Comparison of ENCODE assay signal across 15 cellular contexts in genomic region chr3:155185623-155186022, GRCh38.
A peak's percentile ranks its signal among the peaks of the same experiment; 100 is the strongest.
DNase-seq lines count a peak whose midpoint lies in the region; ATAC-seq and TF ChIP-seq lines count a peak whose summit lies in the region.
"Had no signal": no experiment of that assay in that cellular context is flagged by ENCODE, and none has a peak within 500 bp of the region (broad histone marks: within the 10 kb centered on the region; RNA-seq: fewer than 3 reads in every experiment).

No MANE protein-coding gene starts in this region.

- no peak overlapping the region for H4K5ac ChIP-seq in H9 (ENCODE audit: insufficient read length, low read depth, low read length)

- H3K36me3 ChIP-seq in upper lobe of right lung (no peaks in the 10 kb centered on the region), vagina (no peaks in the 10 kb centered on the region)
- H3K36me3 ChIP-seq: cardiac muscle cell, right lobe of liver, thoracic aorta had no signal

- H3K4me3 ChIP-seq in fibroblast of villous mesenchyme (ENCODE audit: low read depth, low read length) (no peak overlapping the region), upper lobe of right lung (no peak overlapping the region), vagina (no peak overlapping the region)
- H3K4me3 ChIP-seq: cardiac muscle cell, GM12878, right lobe of liver, thoracic aorta had no signal

- no peaks in the 10 kb centered on the region for H3K27me3 Mint-ChIP-seq in H9 (ENCODE audit: low read depth)
- no peaks in the 10 kb centered on the region for H3K27me3 Mint-ChIP-seq in WTC11 (ENCODE audit: low read depth)
- H3K27me3 Mint-ChIP-seq: IgD-negative memory B cell had no signal

- no peak overlapping the region for H2BK15ac ChIP-seq in H9 (ENCODE audit: low read depth, low read length)

- ATAC-seq in WTC11 (peak; percentile 83), upper lobe of right lung (peak; percentile 15), HG03135 (IDR thresholded peaks at IDR 0.05; ENCODE audit: unreplicated experiment) (no peak), GM18867 (IDR thresholded peaks at IDR 0.05; ENCODE audit: unreplicated experiment) (no peak), GM19467 (IDR thresholded peaks at IDR 0.05; ENCODE audit: unreplicated experiment) (no peak)
- ATAC-seq: GM12878 had no signal

- H3K4me1 Mint-ChIP-seq in H9 (peaks cover 11 to 14% of the 10 kb centered on the region in 2 experiments), WTC11 (peaks cover 11% of the 10 kb centered on the region)

- no peak overlapping the region for H2AK5ac ChIP-seq in H9 (ENCODE audit: insufficient read length, low read length)

- H3K9me3 Mint-ChIP-seq in H9 (no peaks in the 10 kb centered on the region), WTC11 (no peaks in the 10 kb centered on the region)

- no peak overlapping the region for H4K91ac ChIP-seq in H9 (ENCODE audit: insufficient read length, low read depth, low read length)

- H3K23ac ChIP-seq in H9 (ENCODE audit: insufficient read length, low read depth, low read length), result no peak overlapping the region

- TF ChIP-seq POLR2A in vagina (IDR thresholded peaks at IDR 0.05), result no peak

- H3K4ac ChIP-seq in H9 (ENCODE audit: low read depth, low read length), result no peak overlapping the region

- peak overlapping the region in 2 of 3 experiments; percentile 54 to 68; a peak in 3 of 7 replicates for H3K27ac Mint-ChIP-seq in H9
- peak overlapping the region; percentile 23; the same call in 1 of the 2 replicates for H3K27ac Mint-ChIP-seq in WTC11
- H3K27ac Mint-ChIP-seq: IgD-negative memory B cell had no signal

- no peak overlapping the region for H3K27ac ChIP-seq in H9 (ENCODE audit: insufficient read length, low read depth, low read length)
- no peak overlapping the region for H3K27ac ChIP-seq in upper lobe of right lung
- H3K27ac ChIP-seq in vagina, result no peak overlapping the region
- H3K27ac ChIP-seq: cardiac muscle cell, right lobe of liver, thoracic aorta had no signal

- H3K14ac ChIP-seq in H9 (ENCODE audit: insufficient read depth, low read length), result no peak overlapping the region

- H4K8ac ChIP-seq in H9 (replicated peaks; ENCODE audit: insufficient read length, low read depth, low read length), result no peak overlapping the region

- POLR2A ChIA-PET in WTC11 (lab: Charles Lee), result no interaction called here

- H2BK120ac ChIP-seq in H9 (ENCODE audit: low read depth, low read length, poor library complexity, severe bottlenecking), result no peak overlapping the region

- H2BK20ac ChIP-seq in H9 (ENCODE audit: low read depth, low read length, poor library complexity, severe bottlenecking), result no peak overlapping the region

- no peak overlapping the region for H2BK5ac ChIP-seq in H9 (ENCODE audit: insufficient read length, low read length)

- H3T11ph ChIP-seq in H9 (ENCODE audit: low read length), result no peak overlapping the region

- no peaks in the 10 kb centered on the region for H4K20me1 ChIP-seq in H9 (ENCODE audit: control insufficient read depth, insufficient read depth, insufficient read length)

- H3K56ac ChIP-seq in H9 (ENCODE audit: insufficient read length, low read depth, low read length), result no peak overlapping the region

- CTCF ChIA-PET in WTC11 (lab: Charles Lee), result no interaction called here

- intact Hi-C loops in upper lobe of right lung (cut with DNase I) (no loop called here), vagina (cut with DNase I) (no loop called here)

- no peaks in the 10 kb centered on the region for H3K23me2 ChIP-seq in H9 (ENCODE audit: insufficient read length, low read depth, low read length, poor library complexity, severe bottlenecking)

- peak; percentile 31 for DNase-seq in H9
- no peak for DNase-seq in WTC11 (ENCODE audit: low spot score)
- DNase-seq in fibroblast of villous mesenchyme (ENCODE audit: low read depth), result peak; percentile 74
- DNase-seq in upper lobe of right lung, result no peak
- DNase-seq in vagina (ENCODE audit: extremely low spot score in 2 of 2), result no peak
- DNase-seq: islet precursor cell, NCI-H2029, right lobe of liver had no signal

- no peaks in the 10 kb centered on the region for H3K79me1 ChIP-seq in H9 (ENCODE audit: insufficient read depth, low read depth, low read length, poor library complexity, severe bottlenecking)

- H2AFZ ChIP-seq in H9 (ENCODE audit: low read length), result no peak overlapping the region

- no peak overlapping the region for H2BK12ac ChIP-seq in H9 (ENCODE audit: insufficient read length, low read depth, low read length)

- H3K27me3 ChIP-seq in H9 (ENCODE audit: insufficient read depth, low read length) (no peaks in the 10 kb centered on the region), upper lobe of right lung (no peaks in the 10 kb centered on the region), vagina (no peaks in the 10 kb centered on the region)
- H3K27me3 ChIP-seq: cardiac muscle cell, right lobe of liver had no signal

- H3K18ac ChIP-seq in H9 (ENCODE audit: insufficient read length, low read depth, low read length), result no peak overlapping the region

- H3K4me1 ChIP-seq in H9 (ENCODE audit: insufficient read depth, low read length), result no peaks in the 10 kb centered on the region; the same call in 1 of the 2 replicates
- no peaks in the 10 kb centered on the region for H3K4me1 ChIP-seq in upper lobe of right lung
- no peaks in the 10 kb centered on the region for H3K4me1 ChIP-seq in vagina
- H3K4me1 ChIP-seq: right lobe of liver had no signal

- H3K36me3 Mint-ChIP-seq in H9 (ENCODE audit: insufficient read depth in 1 of 3, low read depth in 3 of 3), result no peaks in the 10 kb centered on the region
- H3K36me3 Mint-ChIP-seq in WTC11, result no peaks in the 10 kb centered on the region
- H3K36me3 Mint-ChIP-seq: IgD-negative memory B cell had no signal

- no peak overlapping the region for H3K4me3 Mint-ChIP-seq in H9
- no peak overlapping the region for H3K4me3 Mint-ChIP-seq in WTC11
- H3K4me3 Mint-ChIP-seq: IgD-negative memory B cell had no signal

- no peaks in the 10 kb centered on the region for H3K79me2 ChIP-seq in H9 (ENCODE audit: insufficient read depth, low read length)

- TF ChIP-seq CTCF in H9 (conservative IDR thresholded peaks at IDR 0.05) (no peak), WTC11 (IDR thresholded peaks at IDR 0.05) (no peak), fibroblast of villous mesenchyme (IDR thresholded peaks at IDR 0.05; ENCODE audit: insufficient read depth, low read depth, low read length) (no peak), upper lobe of right lung (IDR thresholded peaks at IDR 0.05) (no peak), vagina (IDR thresholded peaks at IDR 0.05) (no peak)

- no peak overlapping the region for H3K4me2 ChIP-seq in H9 (ENCODE audit: insufficient read depth, insufficient read length, low read length)

- WGBS in H9 (ENCODE audit: extremely low coverage, insufficient read length, low lambda C conversion rate), result no CpG with 5 or more reads among the region's 2 CpGs

- H3K9ac ChIP-seq in H9 (ENCODE audit: extremely low read depth, insufficient read length, low read length), result no peak overlapping the region

- H3K9me3 ChIP-seq in H9 (ENCODE audit: control insufficient read depth, low read depth, low read length) (no peaks in the 10 kb centered on the region), upper lobe of right lung (no peaks in the 10 kb centered on the region), vagina (no peaks in the 10 kb centered on the region)
- H3K9me3 ChIP-seq: right lobe of liver, thoracic aorta had no signal

TF ChIP-seq in WTC11, 78 proteins besides CTCF, POLR2A, EP300 and RAD21 (continues in another document):
- no peak for TF ChIP-seq ZNF232 (CRISPR knock-in tag; IDR thresholded peaks at IDR 0.05)
- TF ChIP-seq, protein P1, sequence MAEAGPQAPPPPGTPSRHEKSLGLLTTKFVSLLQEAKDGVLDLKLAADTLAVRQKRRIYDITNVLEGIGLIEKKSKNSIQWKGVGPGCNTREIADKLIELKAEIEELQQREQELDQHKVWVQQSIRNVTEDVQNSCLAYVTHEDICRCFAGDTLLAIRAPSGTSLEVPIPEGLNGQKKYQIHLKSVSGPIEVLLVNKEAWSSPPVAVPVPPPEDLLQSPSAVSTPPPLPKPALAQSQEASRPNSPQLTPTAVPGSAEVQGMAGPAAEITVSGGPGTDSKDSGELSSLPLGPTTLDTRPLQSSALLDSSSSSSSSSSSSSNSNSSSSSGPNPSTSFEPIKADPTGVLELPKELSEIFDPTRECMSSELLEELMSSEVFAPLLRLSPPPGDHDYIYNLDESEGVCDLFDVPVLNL (CRISPR knock-in tag; IDR thresholded peaks at IDR 0.05; ENCODE audit: borderline replicate concordance, low read depth), result no peak
- TF ChIP-seq CREM (CRISPR knock-in tag; IDR thresholded peaks at IDR 0.05), result no peak
- TF ChIP-seq MYBL2 (CRISPR knock-in tag; IDR thresholded peaks at IDR 0.05), result no peak
- TF ChIP-seq, protein P2, sequence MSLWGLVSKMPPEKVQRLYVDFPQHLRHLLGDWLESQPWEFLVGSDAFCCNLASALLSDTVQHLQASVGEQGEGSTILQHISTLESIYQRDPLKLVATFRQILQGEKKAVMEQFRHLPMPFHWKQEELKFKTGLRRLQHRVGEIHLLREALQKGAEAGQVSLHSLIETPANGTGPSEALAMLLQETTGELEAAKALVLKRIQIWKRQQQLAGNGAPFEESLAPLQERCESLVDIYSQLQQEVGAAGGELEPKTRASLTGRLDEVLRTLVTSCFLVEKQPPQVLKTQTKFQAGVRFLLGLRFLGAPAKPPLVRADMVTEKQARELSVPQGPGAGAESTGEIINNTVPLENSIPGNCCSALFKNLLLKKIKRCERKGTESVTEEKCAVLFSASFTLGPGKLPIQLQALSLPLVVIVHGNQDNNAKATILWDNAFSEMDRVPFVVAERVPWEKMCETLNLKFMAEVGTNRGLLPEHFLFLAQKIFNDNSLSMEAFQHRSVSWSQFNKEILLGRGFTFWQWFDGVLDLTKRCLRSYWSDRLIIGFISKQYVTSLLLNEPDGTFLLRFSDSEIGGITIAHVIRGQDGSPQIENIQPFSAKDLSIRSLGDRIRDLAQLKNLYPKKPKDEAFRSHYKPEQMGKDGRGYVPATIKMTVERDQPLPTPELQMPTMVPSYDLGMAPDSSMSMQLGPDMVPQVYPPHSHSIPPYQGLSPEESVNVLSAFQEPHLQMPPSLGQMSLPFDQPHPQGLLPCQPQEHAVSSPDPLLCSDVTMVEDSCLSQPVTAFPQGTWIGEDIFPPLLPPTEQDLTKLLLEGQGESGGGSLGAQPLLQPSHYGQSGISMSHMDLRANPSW (CRISPR knock-in tag; conservative IDR thresholded peaks at IDR 0.05; ENCODE audit: low read depth), result no peak
- TF ChIP-seq ETV6 (CRISPR knock-in tag; IDR thresholded peaks at IDR 0.05), result no peak

Comparison
In these comparisons a context has a peak if more than half of its experiments do, and no peak if none do; other contexts are left out.
1. DNase-seq: peak in H9 (single experiment) and fibroblast of villous mesenchyme (single experiment); none in WTC11 (single experiment), upper lobe of right lung (single experiment) and vagina (0 of 2).
2. ATAC-seq: peak in WTC11 (single experiment) and upper lobe of right lung (single experiment); none in HG03135 (single experiment), GM18867 (single experiment) and GM19467 (single experiment).